ENCODE assay signal across 1 cellular context in the genomic region with DNA sequence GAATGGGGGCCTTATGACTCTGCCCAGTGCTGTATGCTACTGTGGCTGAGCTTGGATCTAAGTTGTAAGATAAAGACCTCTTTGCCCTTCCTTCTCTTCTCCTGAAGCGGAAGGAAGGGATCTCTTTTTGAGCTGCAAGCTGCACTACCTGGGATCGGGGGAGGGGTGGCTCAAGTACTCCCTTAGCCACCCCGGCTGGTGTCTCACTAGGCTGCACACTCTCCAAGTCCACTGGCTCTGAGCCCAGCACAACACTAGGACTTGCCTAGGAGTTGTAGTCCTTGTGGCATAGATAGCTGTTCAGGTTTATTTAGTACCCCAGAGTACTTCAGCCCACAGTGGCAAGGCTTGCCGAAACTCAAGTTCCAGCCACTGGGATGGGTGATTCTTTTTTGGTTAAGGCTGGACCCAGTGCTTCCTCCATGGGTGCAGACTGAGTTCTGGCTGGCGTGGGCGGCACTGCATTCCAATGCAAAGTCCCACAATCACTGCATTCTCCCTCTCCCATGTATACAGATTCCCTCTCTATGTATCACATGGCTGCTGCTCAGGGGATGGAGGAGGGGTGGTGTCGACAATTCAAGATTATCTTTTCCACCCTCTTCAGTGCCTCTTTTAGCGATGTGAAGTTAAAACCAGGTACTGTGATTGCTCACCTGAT.
TF ChIP-seq lines count a peak whose summit lies in the region.

No MANE protein-coding gene starts in this region.

TF ChIP-seq in SK-N-SH treated with all-trans-retinoic acid at 6 μM for 48 hours, 23 proteins besides CTCF, POLR2A, EP300 and RAD21 (continued from another document):
- no peak for TF ChIP-seq ESRRG (CRISPR knock-in tag; IDR thresholded peaks at IDR 0.05)
- no peak for TF ChIP-seq ISL1 (CRISPR knock-in tag; IDR thresholded peaks at IDR 0.05)
- TF ChIP-seq ZFP3 (CRISPR knock-in tag; IDR thresholded peaks at IDR 0.05) = no peak
- TF ChIP-seq CSRNP3 (CRISPR knock-in tag; IDR thresholded peaks at IDR 0.05) = no peak
- no peak for TF ChIP-seq BACH2 (CRISPR knock-in tag; IDR thresholded peaks at IDR 0.05; ENCODE audit: borderline replicate concordance)
- no peak for TF ChIP-seq SNAI2 (CRISPR knock-in tag; IDR thresholded peaks at IDR 0.05)
- TF ChIP-seq RARB (CRISPR knock-in tag; IDR thresholded peaks at IDR 0.05) = no peak
